ENCODE assay signal across 8 cellular contexts in genomic region chr4:55854132-55854531, GRCh38. TPM values are rescaled to one million over a fixed set of nuclear protein-coding genes. Genes with fewer than 3 reads are reported as not detected.
DNase-seq lines count a peak whose midpoint lies in the region; ATAC-seq lines count a peak whose summit lies in the region.

No MANE protein-coding gene starts in this region.

- POLR2A ChIA-PET in activated CD4-positive, alpha-beta T cell treated with anti-CD3 and anti-CD28 coated beads for 36 hours (lab: Charles Lee), result no interaction called here
- POLR2A ChIA-PET in activated CD8-positive, alpha-beta T cell treated with anti-CD3 and anti-CD28 coated beads, Interleukin-2, amount 10 ng/mL, durations not matched to agents 7 days and 5 days (lab: Charles Lee), result interaction anchor here (0.7 to 1.8 kb wide), 6 partner anchors 9 to 94 kb away, joined by 3 to 8 read pairs (median 4); no protein-coding TSS in a partner anchor

- intact Hi-C loops in activated CD4-positive, alpha-beta T cell treated with anti-CD3 and anti-CD28 coated beads for 36 hours (cut with DNase I, micrococcal nuclease), result loop anchor here (5.0 to 10.0 kb wide), 6 partner anchors 307 to 1789 kb away; partner anchors contain the start of genes CHIC2 (in 1 of the 2), CLOCK (in 1 of the 2), NOA1 (in 1 of the 2) and POLR2B (in 1 of the 2)

- H3K9me3 ChIP-seq in iPS-18a (ENCODE audit: control insufficient read depth, low read depth, low read length) (no peaks in the 10 kb centered on the region), thymus (ENCODE audit: control insufficient read depth) (no peaks in the 10 kb centered on the region)

- H3K36me3 ChIP-seq in iPS-18a (ENCODE audit: control insufficient read depth, low read depth, low read length), result no peaks in the 10 kb centered on the region
- no peaks in the 10 kb centered on the region for H3K36me3 ChIP-seq in thymus (ENCODE audit: control insufficient read depth, insufficient read depth)

- no peaks in the 10 kb centered on the region for H3K27me3 Mint-ChIP-seq in activated CD4-positive, alpha-beta T cell treated with anti-CD3 and anti-CD28 coated beads for 36 hours
- no peaks in the 10 kb centered on the region for H3K27me3 Mint-ChIP-seq in activated CD8-positive, alpha-beta T cell treated with anti-CD3 and anti-CD28 coated beads, Interleukin-2, amount 10 ng/mL, durations not matched to agents 7 days and 5 days (ENCODE audit: low read depth)

- no peak for ATAC-seq in activated CD4-positive, alpha-beta T cell treated with anti-CD3 and anti-CD28 coated beads for 36 hours
- no peak for ATAC-seq in activated CD8-positive, alpha-beta T cell treated with anti-CD3 and anti-CD28 coated beads, Interleukin-2, amount 10 ng/mL, durations not matched to agents 7 days and 5 days
- ATAC-seq in GM18519 (IDR thresholded peaks at IDR 0.05; ENCODE audit: low FRiP score, unreplicated experiment), result no peak

- peak overlapping the region; percentile 75 for H3K9ac ChIP-seq in iPS-18a (ENCODE audit: low read length)

- DNase-seq in activated CD4-positive, alpha-beta T cell treated with anti-CD3 and anti-CD28 coated beads for 36 hours, result no peak
- DNase-seq in activated CD4-positive, alpha-beta T cell treated with anti-CD3 and anti-CD28 coated beads for 1 hour, result no peak
- DNase-seq in activated CD8-positive, alpha-beta T cell treated with anti-CD3 and anti-CD28 coated beads, Interleukin-2, amount 10 ng/mL, durations not matched to agents 7 days and 5 days, result peak; percentile 24
- no peak for DNase-seq in ACHN
- no peak for DNase-seq in AML-193 (lab: John Stamatoyannopoulos, UW)

- in situ Hi-C loops in ACHN (cut with HindIII; ENCODE audit: low pct_ligation_motif_present, low pct_unique_long_range_greater_than_20kb, low sequenced_read_pairs), result no loop called here

- H3K4me3 Mint-ChIP-seq in activated CD4-positive, alpha-beta T cell treated with anti-CD3 and anti-CD28 coated beads for 36 hours, result no peak overlapping the region
- H3K4me3 Mint-ChIP-seq in activated CD8-positive, alpha-beta T cell treated with anti-CD3 and anti-CD28 coated beads, Interleukin-2, amount 10 ng/mL, durations not matched to agents 7 days and 5 days, result no peak overlapping the region

- CTCF ChIA-PET in activated CD4-positive, alpha-beta T cell treated with anti-CD3 and anti-CD28 coated beads for 36 hours (lab: Charles Lee), result interaction anchor here (0.5 to 1.8 kb wide), 4 partner anchors 9 to 458 kb away, joined by 3 to 7 read pairs (median 4); no protein-coding TSS in a partner anchor
- CTCF ChIA-PET in activated CD8-positive, alpha-beta T cell treated with anti-CD3 and anti-CD28 coated beads, Interleukin-2, amount 10 ng/mL, durations not matched to agents 7 days and 5 days (lab: Charles Lee), result interaction anchor here (1.6 to 2.2 kb wide), 4 partner anchors 10 to 94 kb away, joined by 7 to 12 read pairs (median 10); partner anchors contain the start of gene CEP135

- peak overlapping the region; percentile 91 for H3K4me3 ChIP-seq in iPS-18a (ENCODE audit: low read length)
- H3K4me3 ChIP-seq in thymus (ENCODE audit: low read length), result peak overlapping the region; percentile 100

- H3K4me1 ChIP-seq in iPS-18a (ENCODE audit: control insufficient read depth, low read depth, low read length) (no peaks in the 10 kb centered on the region), thymus (ENCODE audit: control insufficient read depth, insufficient read depth, low read length) (peaks cover 11% of the 10 kb centered on the region)

- no peak overlapping the region for H3K27ac ChIP-seq in iPS-18a (ENCODE audit: low read length)
- peak overlapping the region; percentile 1 for H3K27ac ChIP-seq in thymus (ENCODE audit: low read depth)

- H3K27me3 ChIP-seq in iPS-18a (ENCODE audit: control insufficient read depth, insufficient read depth, low read length), result peaks cover 9% of the 10 kb centered on the region
- H3K27me3 ChIP-seq in thymus (ENCODE audit: control insufficient read depth, insufficient read depth), result peaks cover 2% of the 10 kb centered on the region

- H3K9me3 Mint-ChIP-seq in activated CD4-positive, alpha-beta T cell treated with anti-CD3 and anti-CD28 coated beads for 36 hours (ENCODE audit: low read depth), result no peaks in the 10 kb centered on the region
- H3K9me3 Mint-ChIP-seq in activated CD8-positive, alpha-beta T cell treated with anti-CD3 and anti-CD28 coated beads, Interleukin-2, amount 10 ng/mL, durations not matched to agents 7 days and 5 days (ENCODE audit: insufficient read depth), result no peaks in the 10 kb centered on the region

- WGBS in thymus, result 25% methylated on average over 6 of the region's 6 CpGs

- H3K4me1 Mint-ChIP-seq in activated CD4-positive, alpha-beta T cell treated with anti-CD3 and anti-CD28 coated beads for 36 hours, result peaks cover 36% of the 10 kb centered on the region
- H3K4me1 Mint-ChIP-seq in activated CD8-positive, alpha-beta T cell treated with anti-CD3 and anti-CD28 coated beads, Interleukin-2, amount 10 ng/mL, durations not matched to agents 7 days and 5 days (ENCODE audit: low read depth), result peaks cover 35% of the 10 kb centered on the region

- peak overlapping the region; percentile 83 for H3K27ac Mint-ChIP-seq in activated CD4-positive, alpha-beta T cell treated with anti-CD3 and anti-CD28 coated beads for 36 hours
- H3K27ac Mint-ChIP-seq in activated CD8-positive, alpha-beta T cell treated with anti-CD3 and anti-CD28 coated beads, Interleukin-2, amount 10 ng/mL, durations not matched to agents 7 days and 5 days, result peak overlapping the region; percentile 89

- peaks cover 16% of the 10 kb centered on the region for H3K36me3 Mint-ChIP-seq in activated CD4-positive, alpha-beta T cell treated with anti-CD3 and anti-CD28 coated beads for 36 hours (ENCODE audit: low read depth)
- peaks cover 21% of the 10 kb centered on the region for H3K36me3 Mint-ChIP-seq in activated CD8-positive, alpha-beta T cell treated with anti-CD3 and anti-CD28 coated beads, Interleukin-2, amount 10 ng/mL, durations not matched to agents 7 days and 5 days (ENCODE audit: low read depth)

RNA-seq across cellular contexts. Expression of gene EXOC1, which starts 0.7 kb away (rescaled TPM):
- total RNA-seq in activated CD4-positive, alpha-beta T cell treated with anti-CD3 and anti-CD28 coated beads for 36 hours, result 10 to 100 TPM; 19.1 to 21.4 TPM
- total RNA-seq in activated CD8-positive, alpha-beta T cell treated with anti-CD3 and anti-CD28 coated beads, Interleukin-2, amount 10 ng/mL, durations not matched to agents 7 days and 5 days, result 10 to 100 TPM; 22.8 to 23.3 TPM
- polyA plus RNA-seq in thymus, result 38.8 TPM

RNA-seq across cellular contexts. Expression of gene EXOC1L, which starts 34.5 kb away (rescaled TPM):
- total RNA-seq in activated CD4-positive, alpha-beta T cell treated with anti-CD3 and anti-CD28 coated beads for 36 hours, result not detected
- total RNA-seq in activated CD8-positive, alpha-beta T cell treated with anti-CD3 and anti-CD28 coated beads, Interleukin-2, amount 10 ng/mL, durations not matched to agents 7 days and 5 days, result not detected
- polyA plus RNA-seq in thymus, result not detected
